ENCODE assay signal across 1 cellular context in the genomic region with DNA sequence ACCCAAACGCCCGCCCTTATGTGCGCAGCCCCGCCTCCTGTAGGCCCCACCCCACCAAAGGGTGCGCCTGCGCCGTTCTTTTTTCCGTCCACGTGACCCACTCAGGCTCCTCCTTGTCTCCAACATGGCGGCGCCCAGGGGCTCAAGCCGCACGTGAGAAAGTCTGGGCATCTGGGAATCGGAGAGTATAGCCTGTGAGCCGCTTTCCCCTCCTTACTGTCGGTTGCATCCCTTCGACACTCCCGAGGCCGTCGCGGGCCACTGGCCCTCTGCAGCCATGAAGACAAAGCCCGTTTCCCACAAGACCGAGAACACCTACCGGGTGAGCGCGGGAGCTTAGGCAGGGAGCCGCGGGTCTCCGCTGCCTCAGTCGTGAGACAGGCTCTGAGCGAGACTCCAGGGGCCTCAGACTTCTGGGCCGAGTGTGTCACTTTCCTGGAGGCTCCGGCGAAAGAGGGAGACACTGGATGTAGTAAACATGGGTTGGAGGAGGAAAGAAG.
TF ChIP-seq lines count a peak whose summit lies in the region.

A gene (plus strand): TSS at position 100 of the 500 bp plus-strand sequence. CDS start 178 bp downstream, at position 278.

TF ChIP-seq in WTC11, 78 proteins besides CTCF, POLR2A, EP300 and RAD21 (continued from another document):
- TF ChIP-seq, protein P1, sequence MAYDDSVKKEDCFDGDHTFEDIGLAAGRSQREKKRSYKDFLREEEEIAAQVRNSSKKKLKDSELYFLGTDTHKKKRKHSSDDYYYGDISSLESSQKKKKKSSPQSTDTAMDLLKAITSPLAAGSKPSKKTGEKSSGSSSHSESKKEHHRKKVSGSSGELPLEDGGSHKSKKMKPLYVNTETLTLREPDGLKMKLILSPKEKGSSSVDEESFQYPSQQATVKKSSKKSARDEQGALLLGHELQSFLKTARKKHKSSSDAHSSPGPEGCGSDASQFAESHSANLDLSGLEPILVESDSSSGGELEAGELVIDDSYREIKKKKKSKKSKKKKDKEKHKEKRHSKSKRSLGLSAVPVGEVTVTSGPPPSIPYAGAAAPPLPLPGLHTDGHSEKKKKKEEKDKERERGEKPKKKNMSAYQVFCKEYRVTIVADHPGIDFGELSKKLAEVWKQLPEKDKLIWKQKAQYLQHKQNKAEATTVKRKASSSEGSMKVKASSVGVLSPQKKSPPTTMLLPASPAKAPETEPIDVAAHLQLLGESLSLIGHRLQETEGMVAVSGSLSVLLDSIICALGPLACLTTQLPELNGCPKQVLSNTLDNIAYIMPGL (CRISPR knock-in tag; IDR thresholded peaks at IDR 0.05): 0 out of 2 replicates have a peak, but pooled peaks have one; percentile 37
- TF ChIP-seq, protein P2, sequence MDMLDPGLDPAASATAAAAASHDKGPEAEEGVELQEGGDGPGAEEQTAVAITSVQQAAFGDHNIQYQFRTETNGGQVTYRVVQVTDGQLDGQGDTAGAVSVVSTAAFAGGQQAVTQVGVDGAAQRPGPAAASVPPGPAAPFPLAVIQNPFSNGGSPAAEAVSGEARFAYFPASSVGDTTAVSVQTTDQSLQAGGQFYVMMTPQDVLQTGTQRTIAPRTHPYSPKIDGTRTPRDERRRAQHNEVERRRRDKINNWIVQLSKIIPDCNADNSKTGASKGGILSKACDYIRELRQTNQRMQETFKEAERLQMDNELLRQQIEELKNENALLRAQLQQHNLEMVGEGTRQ (CRISPR knock-in tag; IDR thresholded peaks at IDR 0.05): peak; percentile 97
- TF ChIP-seq GABPB1 (CRISPR knock-in tag; IDR thresholded peaks at IDR 0.05) (0 out of 2 replicates have a peak, but pooled peaks have one; percentile 33), JUN (CRISPR knock-in tag; IDR thresholded peaks at IDR 0.05) (no peak), NR3C1 (CRISPR knock-in tag; conservative IDR thresholded peaks at IDR 0.05; ENCODE audit: low read depth) (no peak), RELA (CRISPR knock-in tag; IDR thresholded peaks at IDR 0.05; ENCODE audit: borderline replicate concordance) (no peak), NR2C2 (CRISPR knock-in tag; IDR thresholded peaks at IDR 0.05) (no peak), FOXP1 (CRISPR knock-in tag; IDR thresholded peaks at IDR 0.05; ENCODE audit: borderline replicate concordance) (peak; percentile 46; the same call in 1 of the 2 replicates), SP1 (CRISPR knock-in tag; conservative IDR thresholded peaks at IDR 0.05) (peak; percentile 62; the same call in 1 of the 2 replicates), TEAD1 (CRISPR knock-in tag; IDR thresholded peaks at IDR 0.05) (peak; percentile 39; the same call in 1 of the 2 replicates), ZNF138 (CRISPR knock-in tag; conservative IDR thresholded peaks at IDR 0.05) (peak; percentile 64; the same call in 1 of the 2 replicates)
- TF ChIP-seq, protein P3, sequence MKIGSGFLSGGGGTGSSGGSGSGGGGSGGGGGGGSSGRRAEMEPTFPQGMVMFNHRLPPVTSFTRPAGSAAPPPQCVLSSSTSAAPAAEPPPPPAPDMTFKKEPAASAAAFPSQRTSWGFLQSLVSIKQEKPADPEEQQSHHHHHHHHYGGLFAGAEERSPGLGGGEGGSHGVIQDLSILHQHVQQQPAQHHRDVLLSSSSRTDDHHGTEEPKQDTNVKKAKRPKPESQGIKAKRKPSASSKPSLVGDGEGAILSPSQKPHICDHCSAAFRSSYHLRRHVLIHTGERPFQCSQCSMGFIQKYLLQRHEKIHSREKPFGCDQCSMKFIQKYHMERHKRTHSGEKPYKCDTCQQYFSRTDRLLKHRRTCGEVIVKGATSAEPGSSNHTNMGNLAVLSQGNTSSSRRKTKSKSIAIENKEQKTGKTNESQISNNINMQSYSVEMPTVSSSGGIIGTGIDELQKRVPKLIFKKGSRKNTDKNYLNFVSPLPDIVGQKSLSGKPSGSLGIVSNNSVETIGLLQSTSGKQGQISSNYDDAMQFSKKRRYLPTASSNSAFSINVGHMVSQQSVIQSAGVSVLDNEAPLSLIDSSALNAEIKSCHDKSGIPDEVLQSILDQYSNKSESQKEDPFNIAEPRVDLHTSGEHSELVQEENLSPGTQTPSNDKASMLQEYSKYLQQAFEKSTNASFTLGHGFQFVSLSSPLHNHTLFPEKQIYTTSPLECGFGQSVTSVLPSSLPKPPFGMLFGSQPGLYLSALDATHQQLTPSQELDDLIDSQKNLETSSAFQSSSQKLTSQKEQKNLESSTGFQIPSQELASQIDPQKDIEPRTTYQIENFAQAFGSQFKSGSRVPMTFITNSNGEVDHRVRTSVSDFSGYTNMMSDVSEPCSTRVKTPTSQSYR (CRISPR knock-in tag; IDR thresholded peaks at IDR 0.05): no peak
- TF ChIP-seq, protein P4, sequence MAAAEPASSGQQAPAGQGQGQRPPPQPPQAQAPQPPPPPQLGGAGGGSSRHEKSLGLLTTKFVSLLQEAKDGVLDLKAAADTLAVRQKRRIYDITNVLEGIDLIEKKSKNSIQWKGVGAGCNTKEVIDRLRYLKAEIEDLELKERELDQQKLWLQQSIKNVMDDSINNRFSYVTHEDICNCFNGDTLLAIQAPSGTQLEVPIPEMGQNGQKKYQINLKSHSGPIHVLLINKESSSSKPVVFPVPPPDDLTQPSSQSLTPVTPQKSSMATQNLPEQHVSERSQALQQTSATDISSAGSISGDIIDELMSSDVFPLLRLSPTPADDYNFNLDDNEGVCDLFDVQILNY (CRISPR knock-in tag; IDR thresholded peaks at IDR 0.05): 0 out of 2 replicates have a peak, but pooled peaks have one; percentile 35
- TF ChIP-seq, protein P5, sequence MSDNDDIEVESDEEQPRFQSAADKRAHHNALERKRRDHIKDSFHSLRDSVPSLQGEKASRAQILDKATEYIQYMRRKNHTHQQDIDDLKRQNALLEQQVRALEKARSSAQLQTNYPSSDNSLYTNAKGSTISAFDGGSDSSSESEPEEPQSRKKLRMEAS (CRISPR knock-in tag; IDR thresholded peaks at IDR 0.05): peak; percentile 95
- TF ChIP-seq, protein P6, sequence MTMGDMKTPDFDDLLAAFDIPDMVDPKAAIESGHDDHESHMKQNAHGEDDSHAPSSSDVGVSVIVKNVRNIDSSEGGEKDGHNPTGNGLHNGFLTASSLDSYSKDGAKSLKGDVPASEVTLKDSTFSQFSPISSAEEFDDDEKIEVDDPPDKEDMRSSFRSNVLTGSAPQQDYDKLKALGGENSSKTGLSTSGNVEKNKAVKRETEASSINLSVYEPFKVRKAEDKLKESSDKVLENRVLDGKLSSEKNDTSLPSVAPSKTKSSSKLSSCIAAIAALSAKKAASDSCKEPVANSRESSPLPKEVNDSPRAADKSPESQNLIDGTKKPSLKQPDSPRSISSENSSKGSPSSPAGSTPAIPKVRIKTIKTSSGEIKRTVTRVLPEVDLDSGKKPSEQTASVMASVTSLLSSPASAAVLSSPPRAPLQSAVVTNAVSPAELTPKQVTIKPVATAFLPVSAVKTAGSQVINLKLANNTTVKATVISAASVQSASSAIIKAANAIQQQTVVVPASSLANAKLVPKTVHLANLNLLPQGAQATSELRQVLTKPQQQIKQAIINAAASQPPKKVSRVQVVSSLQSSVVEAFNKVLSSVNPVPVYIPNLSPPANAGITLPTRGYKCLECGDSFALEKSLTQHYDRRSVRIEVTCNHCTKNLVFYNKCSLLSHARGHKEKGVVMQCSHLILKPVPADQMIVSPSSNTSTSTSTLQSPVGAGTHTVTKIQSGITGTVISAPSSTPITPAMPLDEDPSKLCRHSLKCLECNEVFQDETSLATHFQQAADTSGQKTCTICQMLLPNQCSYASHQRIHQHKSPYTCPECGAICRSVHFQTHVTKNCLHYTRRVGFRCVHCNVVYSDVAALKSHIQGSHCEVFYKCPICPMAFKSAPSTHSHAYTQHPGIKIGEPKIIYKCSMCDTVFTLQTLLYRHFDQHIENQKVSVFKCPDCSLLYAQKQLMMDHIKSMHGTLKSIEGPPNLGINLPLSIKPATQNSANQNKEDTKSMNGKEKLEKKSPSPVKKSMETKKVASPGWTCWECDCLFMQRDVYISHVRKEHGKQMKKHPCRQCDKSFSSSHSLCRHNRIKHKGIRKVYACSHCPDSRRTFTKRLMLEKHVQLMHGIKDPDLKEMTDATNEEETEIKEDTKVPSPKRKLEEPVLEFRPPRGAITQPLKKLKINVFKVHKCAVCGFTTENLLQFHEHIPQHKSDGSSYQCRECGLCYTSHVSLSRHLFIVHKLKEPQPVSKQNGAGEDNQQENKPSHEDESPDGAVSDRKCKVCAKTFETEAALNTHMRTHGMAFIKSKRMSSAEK (CRISPR knock-in tag; IDR thresholded peaks at IDR 0.05; ENCODE audit: borderline replicate concordance): no peak
- TF ChIP-seq, protein P7, sequence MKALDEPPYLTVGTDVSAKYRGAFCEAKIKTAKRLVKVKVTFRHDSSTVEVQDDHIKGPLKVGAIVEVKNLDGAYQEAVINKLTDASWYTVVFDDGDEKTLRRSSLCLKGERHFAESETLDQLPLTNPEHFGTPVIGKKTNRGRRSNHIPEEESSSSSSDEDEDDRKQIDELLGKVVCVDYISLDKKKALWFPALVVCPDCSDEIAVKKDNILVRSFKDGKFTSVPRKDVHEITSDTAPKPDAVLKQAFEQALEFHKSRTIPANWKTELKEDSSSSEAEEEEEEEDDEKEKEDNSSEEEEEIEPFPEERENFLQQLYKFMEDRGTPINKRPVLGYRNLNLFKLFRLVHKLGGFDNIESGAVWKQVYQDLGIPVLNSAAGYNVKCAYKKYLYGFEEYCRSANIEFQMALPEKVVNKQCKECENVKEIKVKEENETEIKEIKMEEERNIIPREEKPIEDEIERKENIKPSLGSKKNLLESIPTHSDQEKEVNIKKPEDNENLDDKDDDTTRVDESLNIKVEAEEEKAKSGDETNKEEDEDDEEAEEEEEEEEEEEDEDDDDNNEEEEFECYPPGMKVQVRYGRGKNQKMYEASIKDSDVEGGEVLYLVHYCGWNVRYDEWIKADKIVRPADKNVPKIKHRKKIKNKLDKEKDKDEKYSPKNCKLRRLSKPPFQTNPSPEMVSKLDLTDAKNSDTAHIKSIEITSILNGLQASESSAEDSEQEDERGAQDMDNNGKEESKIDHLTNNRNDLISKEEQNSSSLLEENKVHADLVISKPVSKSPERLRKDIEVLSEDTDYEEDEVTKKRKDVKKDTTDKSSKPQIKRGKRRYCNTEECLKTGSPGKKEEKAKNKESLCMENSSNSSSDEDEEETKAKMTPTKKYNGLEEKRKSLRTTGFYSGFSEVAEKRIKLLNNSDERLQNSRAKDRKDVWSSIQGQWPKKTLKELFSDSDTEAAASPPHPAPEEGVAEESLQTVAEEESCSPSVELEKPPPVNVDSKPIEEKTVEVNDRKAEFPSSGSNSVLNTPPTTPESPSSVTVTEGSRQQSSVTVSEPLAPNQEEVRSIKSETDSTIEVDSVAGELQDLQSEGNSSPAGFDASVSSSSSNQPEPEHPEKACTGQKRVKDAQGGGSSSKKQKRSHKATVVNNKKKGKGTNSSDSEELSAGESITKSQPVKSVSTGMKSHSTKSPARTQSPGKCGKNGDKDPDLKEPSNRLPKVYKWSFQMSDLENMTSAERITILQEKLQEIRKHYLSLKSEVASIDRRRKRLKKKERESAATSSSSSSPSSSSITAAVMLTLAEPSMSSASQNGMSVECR (CRISPR knock-in tag; IDR thresholded peaks at IDR 0.05; ENCODE audit: borderline replicate concordance): peak; percentile 96; the same call in 1 of the 2 replicates
